Comparison of ENCODE assay signal across 27 cellular contexts in genomic region chr6:168676552-168677317, GRCh38.
A peak's percentile ranks its signal among the peaks of the same experiment; 100 is the strongest.
DNase-seq lines count a peak whose midpoint lies in the region; ATAC-seq, FAIRE-seq and TF ChIP-seq lines count a peak whose summit lies in the region.
"Had no signal": no experiment of that assay in that cellular context is flagged by ENCODE, and none has a peak within 500 bp of the region (broad histone marks: within the 10 kb centered on the region; RNA-seq: fewer than 3 reads in every experiment).

No MANE protein-coding gene starts in this region.

- no peak for ATAC-seq in Right ventricle myocardium superior (ENCODE audit: poor library complexity)
- ATAC-seq in right cardiac atrium: no peak
- ATAC-seq in esophagus mucosa: peak; percentile 37
- ATAC-seq: effector memory CD8-positive, alpha-beta T cell; mucosa of descending colon; natural killer cell treated with Interleukin-12 subunit alpha and Interleukin-12 subunit beta and Interleukin-15 and Interleukin-18, amount 100 ng/mL, for 72 hours; stimulated activated naive B cell treated with anti-CD40 and anti-IgM and Interleukin-4, amounts not matched to agents 10 μg/mL and 1 μg/mL and 100 μg/mL, for 72 hours; WTC11 had no signal

- H3K4me1 ChIP-seq in right cardiac atrium (ENCODE audit: control insufficient read depth, insufficient read depth, low read length): no peaks in the 10 kb centered on the region
- H3K4me1 ChIP-seq: sigmoid colon, vagina had no signal

- H3K9me3 ChIP-seq in right cardiac atrium (ENCODE audit: control insufficient read depth, low read length): no peaks in the 10 kb centered on the region
- H3K9me3 ChIP-seq: mucosa of descending colon, sigmoid colon, vagina had no signal

- H3K27me3 Mint-ChIP-seq in nephron progenitor cell (ENCODE audit: low read depth, poor library complexity): peaks cover 2% of the 10 kb centered on the region
- H3K27me3 Mint-ChIP-seq: CD4-positive, alpha-beta T cell; stimulated activated naive B cell treated with anti-CD40 and anti-IgM and Interleukin-4, amounts not matched to agents 10 μg/mL and 1 μg/mL and 100 μg/mL, for 72 hours had no signal

- H3K27ac Mint-ChIP-seq in nephron progenitor cell: peak overlapping the region; percentile 38
- H3K27ac Mint-ChIP-seq: activated naive CD4-positive, alpha-beta T cell treated with anti-CD3 and anti-CD28 coated beads, Interleukin-2, amount 50 U/mL, for 24 hours; CD4-positive, alpha-beta T cell; effector memory CD8-positive, alpha-beta T cell; natural killer cell treated with Interleukin-12 subunit alpha and Interleukin-12 subunit beta and Interleukin-15 and Interleukin-18, amount 100 ng/mL, for 72 hours; stimulated activated naive B cell treated with anti-CD40 and anti-IgM and Interleukin-4, amounts not matched to agents 10 μg/mL and 1 μg/mL and 100 μg/mL, for 72 hours; WTC11 had no signal

- no peak overlapping the region for H3K4me3 ChIP-seq in right cardiac atrium (ENCODE audit: low read length)
- no peak overlapping the region for H3K4me3 ChIP-seq in foreskin fibroblast (ENCODE audit: low read depth in 1 of 2, low read length in 2 of 2)
- H3K4me3 ChIP-seq: coronary artery, GM23248, mucosa of descending colon, sigmoid colon, vagina had no signal

- H3K4me3 Mint-ChIP-seq in nephron progenitor cell: peak overlapping the region; percentile 30
- H3K4me3 Mint-ChIP-seq: activated naive CD4-positive, alpha-beta T cell treated with anti-CD3 and anti-CD28 coated beads, Interleukin-2, amount 50 U/mL, for 24 hours; CD4-positive, alpha-beta T cell; effector memory CD8-positive, alpha-beta T cell; natural killer cell treated with Interleukin-12 subunit alpha and Interleukin-12 subunit beta and Interleukin-15 and Interleukin-18, amount 100 ng/mL, for 72 hours; stimulated activated naive B cell treated with anti-CD40 and anti-IgM and Interleukin-4, amounts not matched to agents 10 μg/mL and 1 μg/mL and 100 μg/mL, for 72 hours; WTC11 had no signal

- FAIRE-seq in urothelium cell line (lab: Jason Lieb, UNC): peak; percentile 46
- FAIRE-seq: A204.1, bronchial epithelial cell, RCC 7860 had no signal

- WGBS in right cardiac atrium: 80% methylated on average over 16 of the region's 16 CpGs

- no peak overlapping the region for H3K27ac ChIP-seq in right cardiac atrium (ENCODE audit: low read length)
- H3K27ac ChIP-seq: coronary artery, GM23248, sigmoid colon, vagina had no signal

- TF ChIP-seq CTCF in nephron progenitor cell (IDR thresholded peaks at IDR 0.05): no peak
- TF ChIP-seq CTCF in foreskin fibroblast (IDR thresholded peaks at IDR 0.05; ENCODE audit: low read depth, low read length): no peak

- DNase-seq in Right ventricle myocardium superior (peak; percentile 23), right cardiac atrium (no peak), nephron progenitor cell (no peak), urothelium cell line (ENCODE audit: low spot score) (no peak), foreskin fibroblast (no peak), NCI-H69 (lab: John Stamatoyannopoulos, UW) (no peak), SKM-1 (lab: John Stamatoyannopoulos, UW; ENCODE audit: unreplicated experiment) (no peak)
- DNase-seq: activated CD4-positive, alpha-beta T cell treated with anti-CD3 and anti-CD28 coated beads, Interleukin-2, amount 50 U/mL, for 1 hour; CD4-positive, alpha-beta T cell; effector memory CD8-positive, alpha-beta T cell; GM23248; IMR-90; mucosa of descending colon; NCI-H1092; NCI-H187; sigmoid colon; stimulated activated CD4-positive, alpha-beta T cell treated with anti-CD3 and anti-CD28 coated beads, Interleukin-4, amount 100 ng/mL, for 4 hours; stimulated activated naive B cell treated with anti-CD40 and anti-IgM and Interleukin-4, amounts not matched to agents 10 μg/mL and 1 μg/mL and 100 μg/mL, for 72 hours had no signal

- no peaks in the 10 kb centered on the region for H3K36me3 Mint-ChIP-seq in nephron progenitor cell (ENCODE audit: low read depth)
- H3K36me3 Mint-ChIP-seq: activated naive CD4-positive, alpha-beta T cell treated with anti-CD3 and anti-CD28 coated beads, Interleukin-2, amount 50 U/mL, for 24 hours; natural killer cell treated with Interleukin-12 subunit alpha and Interleukin-12 subunit beta and Interleukin-15 and Interleukin-18, amount 100 ng/mL, for 72 hours; stimulated activated naive B cell treated with anti-CD40 and anti-IgM and Interleukin-4, amounts not matched to agents 10 μg/mL and 1 μg/mL and 100 μg/mL, for 72 hours had no signal

- intact Hi-C loops in Right ventricle myocardium superior (cut with DNase I): no loop called here
- intact Hi-C loops in right cardiac atrium (cut with DNase I): no loop called here

- H3K9me3 Mint-ChIP-seq in nephron progenitor cell: peaks cover 25% of the 10 kb centered on the region
- H3K9me3 Mint-ChIP-seq: activated naive CD4-positive, alpha-beta T cell treated with anti-CD3 and anti-CD28 coated beads, Interleukin-2, amount 50 U/mL, for 24 hours; CD4-positive, alpha-beta T cell; effector memory CD8-positive, alpha-beta T cell; natural killer cell treated with Interleukin-12 subunit alpha and Interleukin-12 subunit beta and Interleukin-15 and Interleukin-18, amount 100 ng/mL, for 72 hours had no signal

- H3K27me3 ChIP-seq in right cardiac atrium (ENCODE audit: control insufficient read depth, insufficient read depth): no peaks in the 10 kb centered on the region
- H3K27me3 ChIP-seq: sigmoid colon, vagina had no signal

- peaks cover 54% of the 10 kb centered on the region for H3K4me1 Mint-ChIP-seq in nephron progenitor cell
- H3K4me1 Mint-ChIP-seq: activated naive CD4-positive, alpha-beta T cell treated with anti-CD3 and anti-CD28 coated beads, Interleukin-2, amount 50 U/mL, for 24 hours; stimulated activated naive B cell treated with anti-CD40 and anti-IgM and Interleukin-4, amounts not matched to agents 10 μg/mL and 1 μg/mL and 100 μg/mL, for 72 hours had no signal
